10 cellular contexts compared by ENCODE assay signal in the genomic region with DNA sequence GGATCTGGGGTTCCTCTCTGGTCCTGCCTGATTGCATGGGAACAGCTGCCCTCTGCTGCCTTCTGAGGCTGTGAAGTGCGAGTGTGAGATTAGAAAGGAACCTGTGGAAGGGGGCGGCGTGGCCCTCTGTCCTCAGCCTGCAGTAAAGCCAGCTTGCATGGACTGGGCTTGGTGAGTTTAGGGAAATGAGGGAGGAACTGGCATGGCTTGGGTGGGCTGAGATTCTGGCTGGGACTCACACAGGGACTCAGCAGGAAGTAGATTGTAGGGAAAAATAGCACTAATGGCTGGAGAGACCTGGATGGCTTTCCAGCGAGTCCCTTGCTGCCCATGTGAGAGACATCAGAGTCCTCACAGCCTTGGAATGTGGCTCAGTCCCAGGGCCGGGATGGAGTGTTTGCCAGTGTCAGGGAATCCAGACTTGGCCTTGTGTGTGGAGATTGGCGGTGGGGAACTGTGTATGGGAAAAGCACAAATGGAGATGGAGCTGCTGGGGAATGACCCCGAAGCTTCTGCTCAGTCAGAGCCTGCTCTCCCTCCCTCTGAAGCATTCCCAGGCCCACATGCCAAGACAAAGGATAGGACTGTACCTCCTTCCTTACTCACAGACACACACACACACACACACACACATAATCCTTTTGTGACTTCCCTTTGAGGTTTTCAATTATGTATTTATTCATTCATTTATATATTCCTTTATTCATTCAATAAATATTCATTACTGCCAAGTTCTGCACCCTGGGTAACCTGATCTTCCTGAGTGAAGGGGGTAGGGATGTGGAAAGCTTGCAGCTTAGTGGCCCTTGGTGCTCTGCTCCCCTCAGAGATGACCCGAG.
DNase-seq lines count a peak whose midpoint lies in the region; ATAC-seq, FAIRE-seq and TF ChIP-seq lines count a peak whose summit lies in the region.
"Had no signal": no experiment of that assay in that cellular context is flagged by ENCODE, and none has a peak within 500 bp of the region (broad histone marks: within the 10 kb centered on the region; RNA-seq: fewer than 3 reads in every experiment).

No MANE protein-coding gene starts in this region.

- in situ Hi-C loops in IMR-90 (cut with MboI; ENCODE audit: low sequenced_read_pairs) = no loop called here

- FAIRE-seq in endothelial cell of umbilical vein (lab: Jason Lieb, UNC) = peak; percentile 4
- FAIRE-seq in frontal cortex (lab: Jason Lieb, UNC) = no peak

- no peaks in the 10 kb centered on the region for H3K27me3 ChIP-seq in IMR-90 (ENCODE audit: control insufficient read depth, insufficient read depth, low read length)
- no peaks in the 10 kb centered on the region for H3K27me3 ChIP-seq in endothelial cell of umbilical vein (ENCODE audit: control insufficient read depth in 2 of 2, insufficient read depth in 2 of 2, low read length in 2 of 2)
- H3K27me3 ChIP-seq in lower lobe of right lung (ENCODE audit: low read depth) = no peaks in the 10 kb centered on the region
- no peaks in the 10 kb centered on the region for H3K27me3 ChIP-seq in Peyer's patch

- H4K5ac ChIP-seq in IMR-90 (ENCODE audit: low read depth, low read length) = no peak overlapping the region

- peak overlapping the region; percentile 25; the same call in 1 of the 2 replicates for H3K4ac ChIP-seq in IMR-90 (ENCODE audit: low read depth, low read length)

- BruUV-seq in IMR-90 (replicated peaks; lab: Mats Ljungman, UMichigan) = no TSS peak
- BruUV-seq in endothelial cell of umbilical vein (replicated peaks; lab: Mats Ljungman, UMichigan) = no TSS peak

- H3K23ac ChIP-seq in IMR-90 (ENCODE audit: low read depth, low read length) = no peak overlapping the region

- no peak overlapping the region for H2BK20ac ChIP-seq in IMR-90 (ENCODE audit: low read depth, low read length)

- no peak overlapping the region for H3K4me2 ChIP-seq in IMR-90 (ENCODE audit: low read depth, low read length)
- H3K4me2 ChIP-seq in endothelial cell of umbilical vein (ENCODE audit: insufficient read depth, low read length) = no peak overlapping the region

- H2BK5ac ChIP-seq in IMR-90 (ENCODE audit: low read depth, low read length, poor library complexity, severe bottlenecking) = no peak overlapping the region

- H3K36me3 ChIP-seq in IMR-90 (ENCODE audit: control insufficient read depth, insufficient read depth, low read length) = no peaks in the 10 kb centered on the region
- no peaks in the 10 kb centered on the region for H3K36me3 ChIP-seq in endothelial cell of umbilical vein (ENCODE audit: control insufficient read depth in 2 of 2, extremely low read depth in 1 of 2, insufficient read depth in 2 of 2, low read length in 2 of 2)
- H3K36me3 ChIP-seq in lower lobe of right lung = no peaks in the 10 kb centered on the region
- no peaks in the 10 kb centered on the region for H3K36me3 ChIP-seq in Peyer's patch

- H3K14ac ChIP-seq in IMR-90 (replicated peaks; ENCODE audit: low read depth, low read length) = peak overlapping the region; percentile 16

- no peaks in the 10 kb centered on the region for H3K9me3 ChIP-seq in IMR-90 (ENCODE audit: control insufficient read depth, insufficient read depth, low read length)
- H3K9me3 ChIP-seq in endothelial cell of umbilical vein (replicated peaks; ENCODE audit: control insufficient read depth, insufficient read depth, low read length) = no peaks in the 10 kb centered on the region
- no peaks in the 10 kb centered on the region for H3K9me3 ChIP-seq in lower lobe of right lung
- no peaks in the 10 kb centered on the region for H3K9me3 ChIP-seq in Peyer's patch

- H3K27ac ChIP-seq in IMR-90 (ENCODE audit: insufficient read depth, low read length) (no peak overlapping the region), endothelial cell of umbilical vein (ENCODE audit: insufficient read depth, low read depth, low read length) (no peak overlapping the region), lower lobe of right lung (no peak overlapping the region), Peyer's patch (no peak overlapping the region)

- no peak overlapping the region for H3K18ac ChIP-seq in IMR-90 (ENCODE audit: low read depth, low read length)

- TF ChIP-seq POLR2A in IMR-90 (IDR thresholded peaks at IDR 0.05; ENCODE audit: low read depth, low read length) (no peak), endothelial cell of umbilical vein (IDR thresholded peaks at IDR 0.05; ENCODE audit: low read depth, low read length) (no peak), Peyer's patch (IDR thresholded peaks at IDR 0.05) (no peak)

- no peaks in the 10 kb centered on the region for H3K79me2 ChIP-seq in endothelial cell of umbilical vein (ENCODE audit: control insufficient read depth, insufficient read depth, low read length)

- peak overlapping the region; percentile 84 for H2AFZ ChIP-seq in IMR-90 (replicated peaks; ENCODE audit: low read length, poor library complexity)
- H2AFZ ChIP-seq in endothelial cell of umbilical vein (ENCODE audit: low read depth, low read length) = peak overlapping the region; percentile 63

- CTCF ChIA-PET in IMR-90 (lab: Yijun Ruan, JAX) = no interaction called here
- CTCF ChIA-PET in endothelial cell of umbilical vein (lab: Charles Lee) = interaction anchor here (1.0 to 2.7 kb wide), 3 partner anchors 9 to 29 kb away, joined by 3 to 10 read pairs (median 8); no protein-coding TSS in a partner anchor

- H4K8ac ChIP-seq in IMR-90 (ENCODE audit: low read depth in 2 of 2, low read length in 2 of 2) = peak overlapping the region in 1 of 2 experiments; percentile 46; a peak in 1 of 4 replicates

- no peak overlapping the region for H2AK5ac ChIP-seq in IMR-90 (ENCODE audit: low read depth, low read length)

- H2AK9ac ChIP-seq in IMR-90 (replicated peaks; ENCODE audit: low read depth, low read length, poor library complexity) = peak overlapping the region; percentile 37

- H2BK15ac ChIP-seq in IMR-90 (ENCODE audit: low read depth, low read length) = 0 out of 3 replicates have a peak overlapping the region, but pooled peaks have one; percentile 17

- H3K9ac ChIP-seq in IMR-90 (ENCODE audit: low read depth, low read length) = no peak overlapping the region
- no peak overlapping the region for H3K9ac ChIP-seq in endothelial cell of umbilical vein (replicated peaks; ENCODE audit: extremely low read depth, insufficient read depth, low read length)

- no peak for TF ChIP-seq RAD21 in IMR-90 (IDR thresholded peaks at IDR 0.05; ENCODE audit: low read length)

- dilution Hi-C loops in IMR-90 (cut with HindIII; ENCODE audit: low sequenced_read_pairs, unreplicated experiment) (no loop called here), endothelial cell of umbilical vein (cut with MboI; ENCODE audit: extremely low pct_ligation_motif_present, low sequenced_read_pairs) (no loop called here)

- H3K4me1 ChIP-seq in IMR-90 (ENCODE audit: control insufficient read depth, insufficient read depth, low read length) = peaks cover 4% of the 10 kb centered on the region; the same call in 1 of the 2 replicates
- peaks cover 20% of the 10 kb centered on the region for H3K4me1 ChIP-seq in endothelial cell of umbilical vein (ENCODE audit: control insufficient read depth, extremely low read depth, insufficient read depth, low read length)
- no peaks in the 10 kb centered on the region for H3K4me1 ChIP-seq in lower lobe of right lung
- no peaks in the 10 kb centered on the region for H3K4me1 ChIP-seq in Peyer's patch

- H3K56ac ChIP-seq in IMR-90 (ENCODE audit: extremely low read depth, insufficient read depth, low read length) = no peak overlapping the region

- POLR2A ChIA-PET in IMR-90 (lab: Charles Lee; ENCODE audit: unreplicated experiment) = no interaction called here
- POLR2A ChIA-PET in endothelial cell of umbilical vein (lab: Charles Lee) = no interaction called here

- H3K4me3 ChIP-seq in AG10803 (ENCODE audit: low read length) = no peak overlapping the region
- no peak overlapping the region for H3K4me3 ChIP-seq in IMR-90 (ENCODE audit: insufficient read depth, low read depth, low read length)
- H3K4me3 ChIP-seq in endothelial cell of umbilical vein (replicated peaks in 1 of 3; ENCODE audit: insufficient read depth in 1 of 3, low read depth in 1 of 3, low read length in 3 of 3) = no peak overlapping the region
- H3K4me3 ChIP-seq in lower lobe of right lung = no peak overlapping the region
- no peak overlapping the region for H3K4me3 ChIP-seq in Peyer's patch

- ATAC-seq in IMR-90 (ENCODE audit: low read depth) (peak; percentile 82), lower lobe of right lung (peak; percentile 68 to 69), GM18517 (IDR thresholded peaks at IDR 0.05; ENCODE audit: unreplicated experiment) (no peak)

- intact Hi-C loops in IMR-90 (cut with micrococcal nuclease) (loop anchor here (10.0 kb wide), 1 partner anchor 133 kb away; a partner anchor contains a TSS), endothelial cell of umbilical vein (cut with micrococcal nuclease) (no loop called here), lower lobe of right lung (cut with DNase I) (no loop called here)

- no peaks in the 10 kb centered on the region for H3K79me1 ChIP-seq in IMR-90 (ENCODE audit: low read depth in 1 of 2, low read length in 2 of 2)

- no CpG with 5 or more reads among the region's 8 CpGs for WGBS in IMR-90 (ENCODE audit: extremely low coverage in 2 of 2, insufficient read length in 1 of 2), 2 experiments

- H4K20me1 ChIP-seq in IMR-90 (ENCODE audit: insufficient read depth, low read length) (no peaks in the 10 kb centered on the region), endothelial cell of umbilical vein (replicated peaks; ENCODE audit: control insufficient read depth, extremely low read depth, insufficient read depth, low read length) (no peaks in the 10 kb centered on the region)

- H2BK120ac ChIP-seq in IMR-90 (ENCODE audit: low read depth, low read length) = no peak overlapping the region

- TF ChIP-seq CTCF in AG10803 (conservative IDR thresholded peaks at IDR 0.05; ENCODE audit: low read length) (no peak), IMR-90 (conservative IDR thresholded peaks at IDR 0.05; ENCODE audit: low read depth, low read length) (no peak), endothelial cell of umbilical vein (IDR thresholded peaks at IDR 0.05; ENCODE audit: extremely low read depth in 1 of 2, insufficient read depth in 1 of 2, low read depth in 1 of 2, low read length in 2 of 2) (no peak), lower lobe of right lung (IDR thresholded peaks at IDR 0.05) (no peak), Peyer's patch (IDR thresholded peaks at IDR 0.05) (peak in 3 of 6 experiments; percentile 12 to 33 (median 22))

- H3K9me1 ChIP-seq in IMR-90 (ENCODE audit: insufficient read depth, low read length) (peaks cover 4% of the 10 kb centered on the region; the same call in 1 of the 2 replicates), endothelial cell of umbilical vein (replicated peaks; ENCODE audit: control insufficient read depth, extremely low read depth, insufficient read depth, low read length) (no peaks in the 10 kb centered on the region)

- peak; percentile 53 for DNase-seq in AG10803 (ENCODE audit: low read depth)
- peak; percentile 53 for DNase-seq in IMR-90
- no peak for DNase-seq in endothelial cell of umbilical vein (ENCODE audit: low read depth, low spot score)
- DNase-seq in lower lobe of right lung = peak; percentile 49
- DNase-seq in Peyer's patch = no peak
- no peak for DNase-seq in HCEC 1CT
- DNase-seq in frontal cortex (ENCODE audit: low spot score in 2 of 2) = no peak
- DNase-seq: activated CD8-positive, alpha-beta memory T cell treated with anti-CD3 and anti-CD28 coated beads, Interleukin-2, amount 50 U/mL, for 48 hours; NCI-H1092 had no signal

- no peak overlapping the region; the same call in 1 of the 2 replicates for H4K91ac ChIP-seq in IMR-90 (ENCODE audit: insufficient read depth, low read depth, low read length)

Comparison
In these comparisons a context has a peak if more than half of its experiments do, and no peak if none do; other contexts are left out.
1. DNase-seq: peak in AG10803 (single experiment), IMR-90 (single experiment) and lower lobe of right lung (single experiment); none in endothelial cell of umbilical vein (single experiment), Peyer's patch (0 of 3), HCEC 1CT (single experiment) and frontal cortex (0 of 2).